ENCODE assay signal across 9 cellular contexts in the genomic region with DNA sequence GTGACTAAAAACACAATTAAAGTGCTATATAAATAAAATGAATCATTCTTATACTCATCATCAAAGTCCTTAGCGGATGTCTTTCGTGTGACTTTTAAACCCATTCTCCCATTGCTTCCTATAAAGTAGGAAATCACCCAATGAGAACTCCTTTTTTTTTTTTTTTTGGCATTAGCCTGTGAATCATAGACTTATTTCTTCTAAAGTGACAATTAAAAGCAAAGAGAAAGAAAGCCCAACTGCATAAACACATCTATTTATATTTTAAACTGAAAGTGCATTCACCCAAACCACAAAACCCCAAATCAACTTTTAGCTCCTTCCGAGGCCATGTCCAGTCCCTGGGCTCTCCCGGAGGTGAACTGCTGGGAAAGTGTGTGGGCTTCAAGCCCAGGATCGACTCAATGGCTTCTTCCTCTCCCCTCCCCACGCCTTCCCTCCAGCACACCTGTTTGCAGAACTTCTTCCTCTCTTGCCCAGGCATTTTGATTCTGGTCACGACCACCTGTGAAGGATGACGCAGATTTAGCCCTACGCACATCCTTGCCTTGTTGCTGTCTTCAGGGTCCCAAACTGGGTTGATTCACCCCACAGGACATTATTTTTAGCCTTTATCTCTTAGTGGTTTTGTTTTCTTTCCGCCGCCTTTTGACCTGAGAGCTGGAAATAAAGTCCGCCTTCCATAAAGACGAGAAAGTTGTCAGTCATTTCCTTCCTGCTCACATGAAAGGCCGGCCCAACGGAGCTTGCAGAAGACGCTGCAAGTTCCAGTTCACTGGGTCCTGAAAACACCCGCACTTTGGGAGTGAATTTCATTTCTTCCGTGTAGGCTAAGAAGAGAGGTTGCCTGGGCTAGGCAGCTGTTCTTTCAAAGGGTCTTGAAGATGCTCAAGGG.
A peak's percentile ranks its signal among the peaks of the same experiment; 100 is the strongest.
DNase-seq lines count a peak whose midpoint lies in the region; ATAC-seq and TF ChIP-seq lines count a peak whose summit lies in the region.
"Had no signal": no experiment of that assay in that cellular context is flagged by ENCODE, and none has a peak within 500 bp of the region (broad histone marks: within the 10 kb centered on the region; RNA-seq: fewer than 3 reads in every experiment).

No MANE protein-coding gene starts in this region.

- no peaks in the 10 kb centered on the region for H3K4me1 Mint-ChIP-seq in Calu3 (ENCODE audit: low read depth, unreplicated experiment)
- no peaks in the 10 kb centered on the region for H3K4me1 Mint-ChIP-seq in Caco-2 (ENCODE audit: low read depth, unreplicated experiment)

- H2AFZ ChIP-seq in hepatocyte = no peak overlapping the region

- TF ChIP-seq CTCF in GM20000 (IDR thresholded peaks at IDR 0.05; ENCODE audit: extremely low read depth, missing control alignments) (no peak), hepatocyte (IDR thresholded peaks at IDR 0.05; ENCODE audit: poor library complexity) (no peak), Calu3 (IDR thresholded peaks at IDR 0.05; ENCODE audit: unreplicated experiment) (no peak), Caco-2 (IDR thresholded peaks at IDR 0.05; ENCODE audit: insufficient read depth in 1 of 2, low read depth in 1 of 2, low read length in 1 of 2, severe bottlenecking in 1 of 2, unreplicated experiment in 1 of 2) (no peak)

- no peak overlapping the region for H3K4me2 ChIP-seq in hepatocyte

- no peak overlapping the region for H3K27ac ChIP-seq in hepatocyte
- H3K27ac ChIP-seq: HL-60 had no signal

- no peaks in the 10 kb centered on the region for H3K4me1 ChIP-seq in hepatocyte (ENCODE audit: insufficient read depth)
- no peaks in the 10 kb centered on the region for H3K4me1 ChIP-seq in Caco-2

- peaks cover 2% of the 10 kb centered on the region for H3K9me3 Mint-ChIP-seq in Calu3 (ENCODE audit: low read depth, unreplicated experiment)
- no peaks in the 10 kb centered on the region for H3K9me3 Mint-ChIP-seq in Caco-2 (ENCODE audit: unreplicated experiment)

- DNase-seq in GM20000 (ENCODE audit: low spot score) = peak; percentile 38
- DNase-seq in dermis blood vessel endothelial cell = peak; percentile 82
- no peak for DNase-seq in NCI-H128 (lab: John Stamatoyannopoulos, UW; ENCODE audit: unreplicated experiment)
- DNase-seq in hepatocyte (ENCODE audit: low spot score) = no peak
- DNase-seq in Calu3 = no peak
- DNase-seq in Caco-2 = no peak

- H3K27me3 ChIP-seq in hepatocyte (no peaks in the 10 kb centered on the region), Caco-2 (replicated peaks; ENCODE audit: control insufficient read depth, insufficient read depth, low read length) (no peaks in the 10 kb centered on the region)

- H3K9me3 ChIP-seq in hepatocyte (ENCODE audit: low read depth) (no peaks in the 10 kb centered on the region), Caco-2 (no peaks in the 10 kb centered on the region)

- H3K79me2 ChIP-seq in hepatocyte = no peaks in the 10 kb centered on the region

- POLR2A ChIA-PET in Caco-2 (lab: Charles Lee) = no interaction called here

- no peaks in the 10 kb centered on the region for H4K20me1 ChIP-seq in hepatocyte (ENCODE audit: insufficient read depth, poor library complexity, severe bottlenecking)

- no TSS peak for BruUV-seq in Calu3 (replicated peaks; lab: Mats Ljungman, UMichigan)
- BruUV-seq in Caco-2 (replicated peaks; lab: Mats Ljungman, UMichigan) = no TSS peak

- H3K27me3 Mint-ChIP-seq in Calu3 (ENCODE audit: unreplicated experiment) (no peaks in the 10 kb centered on the region), Caco-2 (ENCODE audit: insufficient read depth, unreplicated experiment) (peaks cover 6% of the 10 kb centered on the region)

- H3K4me3 Mint-ChIP-seq in Calu3 (ENCODE audit: low read depth, unreplicated experiment) = no peak overlapping the region
- no peak overlapping the region for H3K4me3 Mint-ChIP-seq in Caco-2 (ENCODE audit: unreplicated experiment)

- peak; percentile 72 for ATAC-seq in HG03521 (IDR thresholded peaks at IDR 0.05; ENCODE audit: unreplicated experiment)

- H3K4me3 ChIP-seq in GM08714 (ENCODE audit: low read length) = peak overlapping the region; percentile 23; the same call in 1 of the 2 replicates
- H3K4me3 ChIP-seq in hepatocyte = no peak overlapping the region
- H3K4me3 ChIP-seq in Caco-2 (ENCODE audit: low read depth, low read length) = no peak overlapping the region

- H3K36me3 ChIP-seq in hepatocyte (replicated peaks; ENCODE audit: insufficient read depth, low read depth) = no peaks in the 10 kb centered on the region
- H3K36me3 ChIP-seq in Caco-2 (ENCODE audit: control insufficient read depth, insufficient read depth, low read length) = no peaks in the 10 kb centered on the region

- intact Hi-C loops in Calu3 (cut with micrococcal nuclease; ENCODE audit: unreplicated experiment) = no loop called here
- intact Hi-C loops in Caco-2 (cut with micrococcal nuclease; ENCODE audit: unreplicated experiment) = no loop called here

- 87% methylated on average over 18 of the region's 18 CpGs for WGBS in hepatocyte (ENCODE audit: low lambda C conversion rate, missing lambda C conversion rate)

- CTCF ChIA-PET in Calu3 (lab: Charles Lee) = interaction anchor here (1.1 kb wide), 1 partner anchor 12 kb away, joined by 3 read pairs; no protein-coding TSS in a partner anchor
- CTCF ChIA-PET in Caco-2 (lab: Charles Lee) = no interaction called here

- H3K36me3 Mint-ChIP-seq in Calu3 (ENCODE audit: insufficient read depth, unreplicated experiment) = no peaks in the 10 kb centered on the region
- H3K36me3 Mint-ChIP-seq in Caco-2 (ENCODE audit: insufficient read depth, unreplicated experiment) = no peaks in the 10 kb centered on the region

- H3K9me2 ChIP-seq in hepatocyte (replicated peaks; ENCODE audit: insufficient read depth) = no peaks in the 10 kb centered on the region

- no peak overlapping the region for H3K27ac Mint-ChIP-seq in Calu3 (ENCODE audit: unreplicated experiment)
- H3K27ac Mint-ChIP-seq in Caco-2 (ENCODE audit: unreplicated experiment) = no peak overlapping the region

Comparison
In these comparisons a context has a peak if more than half of its experiments do, and no peak if none do; other contexts are left out.
1. DNase-seq: peak in GM20000 (single experiment) and dermis blood vessel endothelial cell (single experiment); none in NCI-H128 (single experiment), hepatocyte (single experiment), Calu3 (single experiment) and Caco-2 (0 of 2).